8 cellular contexts compared by ENCODE assay signal in genomic region chr6:158815379-158815724, GRCh38. TPM values are rescaled to one million over a fixed set of nuclear protein-coding genes. Genes with fewer than 3 reads are reported as not detected.
DNase-seq lines count a peak whose midpoint lies in the region; ATAC-seq, FAIRE-seq and TF ChIP-seq lines count a peak whose summit lies in the region.

No MANE protein-coding gene starts in this region.

- H3K27me3 Mint-ChIP-seq in neural crest cell (ENCODE audit: low read depth) = no peaks in the 10 kb centered on the region

- H3K4me3 Mint-ChIP-seq in neural crest cell = peak overlapping the region; percentile 77

- peak overlapping the region; percentile 8; the same call in 1 of the 2 replicates for H4K8ac ChIP-seq in H1 (ENCODE audit: extremely low read depth, insufficient read depth, low read length)

- no peak for FAIRE-seq in H1 (lab: Jason Lieb, UNC)

- no peak overlapping the region for H2AFZ ChIP-seq in OCI-LY3 (ENCODE audit: low read depth, low read length)
- no peak overlapping the region for H2AFZ ChIP-seq in H1 (ENCODE audit: low read length)

- H3K4me3 ChIP-seq in DOHH2 (ENCODE audit: low read length) (peak overlapping the region; percentile 94), OCI-LY3 (ENCODE audit: low read length) (no peak overlapping the region), H1 (ENCODE audit: extremely low read depth in 1 of 4, insufficient read depth in 2 of 4, low read depth in 3 of 4, low read length in 4 of 4) (peak overlapping the region in 1 of 4 experiments; percentile 88; a peak in 3 of 8 replicates)

- H3K4me2 ChIP-seq in DOHH2 (ENCODE audit: low read length) = peak overlapping the region; percentile 97
- peak overlapping the region; percentile 95 for H3K4me2 ChIP-seq in OCI-LY3 (ENCODE audit: low read length)
- peak overlapping the region in 1 of 2 experiments; percentile 58; a peak in 1 of 4 replicates for H3K4me2 ChIP-seq in H1 (ENCODE audit: insufficient read depth in 1 of 2, low read depth in 2 of 2, low read length in 2 of 2)

- no peak overlapping the region for H4K91ac ChIP-seq in H1 (replicated peaks; ENCODE audit: insufficient read length, low read length)

- H3K79me1 ChIP-seq in H1 (ENCODE audit: low read depth, low read length) = peaks cover 4% of the 10 kb centered on the region; the same call in 1 of the 2 replicates

- H3K79me2 ChIP-seq in DOHH2 (ENCODE audit: control insufficient read depth, low read length) (peaks cover 92% of the 10 kb centered on the region), OCI-LY3 (ENCODE audit: low read length) (peaks cover 81% of the 10 kb centered on the region), H1 (ENCODE audit: control insufficient read depth in 1 of 2, insufficient read depth in 2 of 2, low read length in 2 of 2) (peaks cover 57 to 79% of the 10 kb centered on the region in 2 experiments)

- peaks cover 68% of the 10 kb centered on the region for H3F3A ChIP-seq in DOHH2 (ENCODE audit: control insufficient read depth, insufficient read depth)

- no peak overlapping the region for H2AK5ac ChIP-seq in H1 (ENCODE audit: low read depth, low read length)

- H3K36me3 ChIP-seq in DOHH2 (ENCODE audit: control insufficient read depth, low read length) (peaks cover 81% of the 10 kb centered on the region), OCI-LY3 (replicated peaks; ENCODE audit: low read depth, low read length) (peaks cover 53% of the 10 kb centered on the region), H1 (ENCODE audit: control insufficient read depth in 2 of 4, insufficient read depth in 4 of 4, low read length in 3 of 4) (peaks cover 10 to 65% (median 23%) of the 10 kb centered on the region in 4 experiments; a peak in 7 of 8 replicates)

- H3K9ac ChIP-seq in OCI-LY3 (ENCODE audit: low read length) (no peak overlapping the region), H1 (replicated peaks in 1 of 4; ENCODE audit: extremely low read depth in 1 of 4, low read depth in 3 of 4, low read length in 3 of 4) (no peak overlapping the region)

- peak overlapping the region; percentile 40 for H3K27ac Mint-ChIP-seq in neural crest cell (ENCODE audit: unreplicated experiment)

- no peaks in the 10 kb centered on the region for H3K27me3 ChIP-seq in DOHH2 (ENCODE audit: control insufficient read depth, low read length)
- H3K27me3 ChIP-seq in OCI-LY3 (ENCODE audit: low read depth, low read length) = no peaks in the 10 kb centered on the region
- H3K27me3 ChIP-seq in H1 (replicated peaks in 1 of 4; ENCODE audit: control insufficient read depth in 3 of 4, extremely low read depth in 1 of 4, insufficient read depth in 3 of 4, low read length in 3 of 4) = peaks cover 0 to 6% (median 5%) of the 10 kb centered on the region in 4 experiments; a peak in 5 of 7 replicates

- no peak overlapping the region for H3K14ac ChIP-seq in H1 (ENCODE audit: insufficient read length)

- no peak overlapping the region for H2BK120ac ChIP-seq in H1 (replicated peaks; ENCODE audit: low read depth, low read length)

- ATAC-seq in GM19455 (IDR thresholded peaks at IDR 0.05; ENCODE audit: unreplicated experiment) (no peak), HG03039 (IDR thresholded peaks at IDR 0.05; ENCODE audit: unreplicated experiment) (no peak), GM19035 (IDR thresholded peaks at IDR 0.05; ENCODE audit: unreplicated experiment) (no peak)

- peaks cover 57% of the 10 kb centered on the region for H3K4me1 Mint-ChIP-seq in neural crest cell

- no peak for TF ChIP-seq CTCF in DOHH2 (IDR thresholded peaks at IDR 0.05; ENCODE audit: low read depth, low read length, poor library complexity, severe bottlenecking)
- no peak for TF ChIP-seq CTCF in OCI-LY3 (IDR thresholded peaks at IDR 0.05; ENCODE audit: low read depth, low read length)
- no peak for TF ChIP-seq CTCF in H1 (IDR thresholded peaks at IDR 0.05; ENCODE audit: control extremely low read depth in 1 of 3, insufficient read depth in 1 of 3, low read depth in 1 of 3, low read length in 3 of 3)
- no peak for TF ChIP-seq CTCF in neural crest cell (conservative IDR thresholded peaks at IDR 0.05)

- peaks cover 7% of the 10 kb centered on the region for H3K23me2 ChIP-seq in H1 (ENCODE audit: low read depth, low read length)

- no peak overlapping the region for H3K23ac ChIP-seq in H1 (ENCODE audit: insufficient read length)

- no peaks in the 10 kb centered on the region for H3K9me3 ChIP-seq in DOHH2 (ENCODE audit: control insufficient read depth, insufficient read depth, low read length)
- no peaks in the 10 kb centered on the region; the same call in 1 of the 2 replicates for H3K9me3 ChIP-seq in OCI-LY3 (ENCODE audit: insufficient read depth, low read length)
- peaks cover 2 to 7% of the 10 kb centered on the region in 2 experiments; a peak in 3 of 4 replicates for H3K9me3 ChIP-seq in H1 (ENCODE audit: insufficient read depth in 2 of 2, low read depth in 1 of 2, low read length in 1 of 2)

- H3K9me3 Mint-ChIP-seq in neural crest cell = no peaks in the 10 kb centered on the region

- no peak overlapping the region for H3K18ac ChIP-seq in H1 (ENCODE audit: extremely low read depth, low read length)

- no peak overlapping the region for H2BK5ac ChIP-seq in H1 (ENCODE audit: low read depth, low read length)

- TF ChIP-seq RAD21 in H1 (IDR thresholded peaks at IDR 0.05 in 1 of 2, conservative IDR thresholded peaks at IDR 0.05 in 1 of 2; ENCODE audit: low read depth in 2 of 2, low read length in 2 of 2) = no peak

- no peaks in the 10 kb centered on the region for H3K9me2 ChIP-seq in DOHH2 (replicated peaks; ENCODE audit: control insufficient read depth, low read length)

- H3K27ac ChIP-seq in DOHH2 (ENCODE audit: low read depth, low read length) (peak overlapping the region; percentile 99), OCI-LY3 (ENCODE audit: low read length) (no peak overlapping the region), H1 (ENCODE audit: low read depth, low read length) (no peak overlapping the region)

- H4K20me1 ChIP-seq in DOHH2 (ENCODE audit: control insufficient read depth, insufficient read depth, low read depth, low read length) (peaks cover 41% of the 10 kb centered on the region), OCI-LY3 (ENCODE audit: insufficient read depth, low read length) (peaks cover 75% of the 10 kb centered on the region), H1 (replicated peaks in 1 of 2; ENCODE audit: control insufficient read depth in 1 of 2, insufficient read depth in 2 of 2, low read length in 2 of 2) (peaks cover 41 to 47% of the 10 kb centered on the region in 2 experiments)

- WGBS in H1 (ENCODE audit: extremely low coverage in 1 of 2, insufficient coverage in 1 of 2, insufficient read length in 1 of 2, insufficient replicate concordance in 2 of 2, low coverage in 1 of 2, low lambda C conversion rate in 2 of 2, missing lambda C conversion rate in 1 of 2), 2 experiments = 85% methylated on average over 2 of the region's 2 CpGs; no CpG with 5 or more reads in 1 of the 2 experiments

- H3K4me1 ChIP-seq in DOHH2 (ENCODE audit: control insufficient read depth, low read length) (peaks cover 66% of the 10 kb centered on the region), OCI-LY3 (ENCODE audit: low read length) (peaks cover 39% of the 10 kb centered on the region), H1 (replicated peaks in 1 of 4; ENCODE audit: control insufficient read depth in 3 of 4, insufficient read depth in 4 of 4, low read length in 3 of 4) (peaks cover 11 to 21% (median 15%) of the 10 kb centered on the region in 4 experiments)

- no peak overlapping the region for H4K5ac ChIP-seq in H1 (ENCODE audit: insufficient read length, low read depth, low read length)

- peaks cover 16% of the 10 kb centered on the region for H3K36me3 Mint-ChIP-seq in neural crest cell (ENCODE audit: low read depth)

- no peak overlapping the region for H2BK20ac ChIP-seq in H1 (ENCODE audit: low read length)

- H2BK15ac ChIP-seq in H1 (ENCODE audit: low read length) = no peak overlapping the region

- H3K4ac ChIP-seq in H1 (replicated peaks; ENCODE audit: insufficient read length, low read depth, low read length) = no peak overlapping the region

- DNase-seq in H1 (ENCODE audit: low read depth in 1 of 2, low spot score in 2 of 2) (no peak), neural crest cell (ENCODE audit: low read depth, low spot score) (no peak), NCI-H2029 (lab: John Stamatoyannopoulos, UW) (no peak)

- POLR2A ChIA-PET in H1 (lab: Charles Lee; ENCODE audit: partially characterized antibody) = no interaction called here

- TF ChIP-seq EP300 in H1 (IDR thresholded peaks at IDR 0.05; ENCODE audit: borderline replicate concordance in 1 of 2, low read depth in 2 of 2, low read length in 2 of 2) = no peak

- no peak overlapping the region for H2BK12ac ChIP-seq in H1 (ENCODE audit: low read depth, low read length)

- CTCF ChIA-PET in H1 (lab: Charles Lee; ENCODE audit: partially characterized antibody) = interaction anchor here (1.0 kb wide), 1 partner anchor 96 kb away, joined by 3 read pairs; no protein-coding TSS in a partner anchor

- H3K56ac ChIP-seq in H1 (replicated peaks; ENCODE audit: insufficient read length, low read depth, low read length) = no peak overlapping the region

- no peak for TF ChIP-seq POLR2A in H1 (IDR thresholded peaks at IDR 0.05; ENCODE audit: control extremely low read depth in 1 of 2, low read depth in 2 of 2, low read length in 2 of 2)

TF ChIP-seq in H1, 55 proteins besides CTCF, POLR2A, EP300 and RAD21 (continues in another document):
- no peak for TF ChIP-seq TAF7 (optimal IDR thresholded peaks at IDR 0.05; ENCODE audit: borderline replicate concordance, low read depth, low read length)
- no peak for TF ChIP-seq CBX8 (IDR thresholded peaks at IDR 0.05; ENCODE audit: borderline replicate concordance, low read depth, low read length)
- TF ChIP-seq SAP30 (IDR thresholded peaks at IDR 0.05; ENCODE audit: insufficient read depth, insufficient replicate concordance, low read length) = no peak

RNA-seq across cellular contexts. Expression of gene EZR, which starts 3.8 kb away (rescaled TPM):
- total RNA-seq in H1 (2021; fragmentation: NEBNext Ultra II Directional; extraction: Animal tissue kit (Norgen Biotek cat#: 25700)) = 286 and 287 TPM in 2 replicates
- 122 and 138 TPM in 2 replicates for polyA plus RNA-seq in H1 (2011; rRNA removed)
- 180 TPM for polyA plus RNA-seq in H1 (2011; cell fraction: cytosol; rRNA removed)
- 214 TPM for polyA plus RNA-seq in H1 (2011; cell fraction: nucleus; rRNA removed)
- polyA plus RNA-seq in H1 (2012, experiment 1 of 2) = 182 to 212 TPM (median 197 TPM) in 4 replicates
- 94.1 TPM for polyA plus RNA-seq in H1 (2012, experiment 2 of 2)
- polyA plus RNA-seq in H1 (2013, experiment 1 of 2) = 180 TPM
- polyA plus RNA-seq in H1 (2013, experiment 2 of 2) = 182 TPM
- polyA minus RNA-seq in H1 (2011; rRNA and poly(A)+ RNA removed) = 153 and 157 TPM in 2 replicates
- 91.7 TPM for polyA minus RNA-seq in H1 (2011; cell fraction: cytosol; rRNA and poly(A)+ RNA removed)
- 77.4 TPM for polyA minus RNA-seq in H1 (2011; cell fraction: nucleus; rRNA and poly(A)+ RNA removed)
- 86.7 and 88.2 TPM in 2 replicates for total RNA-seq in neural crest cell
